Comparison of ENCODE assay signal across 1 cellular context in the genomic region with DNA sequence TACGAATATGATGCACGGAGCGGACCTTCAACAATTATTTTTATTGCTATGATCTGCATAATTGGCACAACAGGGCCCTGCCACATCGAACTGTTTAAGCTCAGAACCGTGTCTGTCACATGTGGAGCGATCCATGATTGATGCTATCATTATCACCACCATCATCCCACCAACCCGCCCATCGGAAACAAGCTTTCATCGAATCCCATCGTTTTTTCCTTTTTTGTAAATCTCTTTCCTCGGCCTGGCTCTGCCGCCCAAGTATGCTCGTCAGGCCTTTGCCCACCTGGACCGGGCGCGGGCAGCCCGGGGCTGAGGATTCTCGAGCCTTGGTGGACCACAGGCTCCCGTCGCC.
TF ChIP-seq lines count a peak whose summit lies in the region.

No MANE protein-coding gene starts in this region.

TF ChIP-seq in liver, 16 proteins besides CTCF, POLR2A, EP300 and RAD21 (continued from another document):
- TF ChIP-seq, protein P1, sequence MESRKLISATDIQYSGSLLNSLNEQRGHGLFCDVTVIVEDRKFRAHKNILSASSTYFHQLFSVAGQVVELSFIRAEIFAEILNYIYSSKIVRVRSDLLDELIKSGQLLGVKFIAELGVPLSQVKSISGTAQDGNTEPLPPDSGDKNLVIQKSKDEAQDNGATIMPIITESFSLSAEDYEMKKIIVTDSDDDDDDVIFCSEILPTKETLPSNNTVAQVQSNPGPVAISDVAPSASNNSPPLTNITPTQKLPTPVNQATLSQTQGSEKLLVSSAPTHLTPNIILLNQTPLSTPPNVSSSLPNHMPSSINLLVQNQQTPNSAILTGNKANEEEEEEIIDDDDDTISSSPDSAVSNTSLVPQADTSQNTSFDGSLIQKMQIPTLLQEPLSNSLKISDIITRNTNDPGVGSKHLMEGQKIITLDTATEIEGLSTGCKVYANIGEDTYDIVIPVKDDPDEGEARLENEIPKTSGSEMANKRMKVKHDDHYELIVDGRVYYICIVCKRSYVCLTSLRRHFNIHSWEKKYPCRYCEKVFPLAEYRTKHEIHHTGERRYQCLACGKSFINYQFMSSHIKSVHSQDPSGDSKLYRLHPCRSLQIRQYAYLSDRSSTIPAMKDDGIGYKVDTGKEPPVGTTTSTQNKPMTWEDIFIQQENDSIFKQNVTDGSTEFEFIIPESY (IDR thresholded peaks at IDR 0.05): no peak
